In genomic region chr16:85251225-85251760, GRCh38 we compare ENCODE assay signal across 17 cellular contexts.
DNase-seq lines count a peak whose midpoint lies in the region; ATAC-seq, FAIRE-seq and TF ChIP-seq lines count a peak whose summit lies in the region.
"Had no signal": no experiment of that assay in that cellular context is flagged by ENCODE, and none has a peak within 500 bp of the region (broad histone marks: within the 10 kb centered on the region; RNA-seq: fewer than 3 reads in every experiment).

No MANE protein-coding gene starts in this region.

- H3K4me3 Mint-ChIP-seq in WTC11 = no peak overlapping the region
- no peak overlapping the region for H3K4me3 Mint-ChIP-seq in stimulated activated memory B cell treated with anti-CD40 and anti-IgM and Interleukin-4, amounts not matched to agents 10 μg/mL and 1 μg/mL and 100 μg/mL, for 72 hours
- H3K4me3 Mint-ChIP-seq in activated T-helper 1 cell treated with anti-CD3 and anti-CD28 coated beads, Interleukin-12 subunit alpha, Interleukin-12 subunit beta, Interleukin-2, Interleukin-4 antibody, amounts not matched to agents 30 ng/mL and 10 ng/mL and 1 ng/mL, durations not matched to agents 14 hours and 24 hours and 36 hours = no peak overlapping the region
- H3K4me3 Mint-ChIP-seq: CD8-positive, alpha-beta T cell had no signal

- TF ChIP-seq CTCF in WTC11 (IDR thresholded peaks at IDR 0.05) (no peak), HepG2 (CRISPR knock-in tag; IDR thresholded peaks at IDR 0.05) (no peak)

- no peaks in the 10 kb centered on the region for H3K27me3 ChIP-seq in BLaER1
- H3K27me3 ChIP-seq in HepG2 (ENCODE audit: control insufficient read depth in 1 of 2, insufficient read depth in 2 of 2, low read length in 2 of 2) = no peaks in the 10 kb centered on the region; a peak in 1 of 5 replicates

- peaks cover 3% of the 10 kb centered on the region for H3K4me1 Mint-ChIP-seq in WTC11
- no peaks in the 10 kb centered on the region for H3K4me1 Mint-ChIP-seq in stimulated activated memory B cell treated with anti-CD40 and anti-IgM and Interleukin-4, amounts not matched to agents 10 μg/mL and 1 μg/mL and 100 μg/mL, for 72 hours
- no peaks in the 10 kb centered on the region for H3K4me1 Mint-ChIP-seq in activated T-helper 1 cell treated with anti-CD3 and anti-CD28 coated beads, Interleukin-12 subunit alpha, Interleukin-12 subunit beta, Interleukin-2, Interleukin-4 antibody, amounts not matched to agents 30 ng/mL and 10 ng/mL and 1 ng/mL, durations not matched to agents 14 hours and 24 hours and 36 hours (ENCODE audit: low read depth)

- no peak for ATAC-seq in WTC11
- no peak for ATAC-seq in HepG2
- peak; percentile 5 for ATAC-seq in stimulated activated memory B cell treated with anti-CD40 and anti-IgM and Interleukin-4, amounts not matched to agents 10 μg/mL and 1 μg/mL and 100 μg/mL, for 72 hours
- no peak for ATAC-seq in HG03159 (IDR thresholded peaks at IDR 0.05; ENCODE audit: unreplicated experiment)
- ATAC-seq: CD8-positive, alpha-beta T cell; HCT116; K562 had no signal

- in situ Hi-C loops in HepG2 (cut with HindIII; ENCODE audit: extremely low pct_ligation_motif_present, low pct_unique_long_range_greater_than_20kb) = no loop called here

- H3K36me3 Mint-ChIP-seq in WTC11 = no peaks in the 10 kb centered on the region
- H3K36me3 Mint-ChIP-seq in stimulated activated memory B cell treated with anti-CD40 and anti-IgM and Interleukin-4, amounts not matched to agents 10 μg/mL and 1 μg/mL and 100 μg/mL, for 72 hours = no peaks in the 10 kb centered on the region
- H3K36me3 Mint-ChIP-seq in activated T-helper 1 cell treated with anti-CD3 and anti-CD28 coated beads, Interleukin-12 subunit alpha, Interleukin-12 subunit beta, Interleukin-2, Interleukin-4 antibody, amounts not matched to agents 30 ng/mL and 10 ng/mL and 1 ng/mL, durations not matched to agents 14 hours and 24 hours and 36 hours (ENCODE audit: low read depth) = no peaks in the 10 kb centered on the region
- H3K36me3 Mint-ChIP-seq: CD8-positive, alpha-beta T cell had no signal

- H3K27ac ChIP-seq in BLaER1 (peak overlapping the region; percentile 57), HepG2 (ENCODE audit: extremely low read length, insufficient read depth, low read length) (no peak overlapping the region)
- H3K27ac ChIP-seq: C4-2B had no signal

- FAIRE-seq in HepG2 (lab: Jason Lieb, UNC) = no peak
- FAIRE-seq: D721Med had no signal

- 0 out of 2 replicates have a peak overlapping the region, but pooled peaks have one; percentile 23 for H3K27ac Mint-ChIP-seq in WTC11
- no peak overlapping the region for H3K27ac Mint-ChIP-seq in stimulated activated memory B cell treated with anti-CD40 and anti-IgM and Interleukin-4, amounts not matched to agents 10 μg/mL and 1 μg/mL and 100 μg/mL, for 72 hours
- H3K27ac Mint-ChIP-seq in activated T-helper 1 cell treated with anti-CD3 and anti-CD28 coated beads, Interleukin-12 subunit alpha, Interleukin-12 subunit beta, Interleukin-2, Interleukin-4 antibody, amounts not matched to agents 30 ng/mL and 10 ng/mL and 1 ng/mL, durations not matched to agents 14 hours and 24 hours and 36 hours = no peak overlapping the region
- H3K27ac Mint-ChIP-seq: CD8-positive, alpha-beta T cell had no signal

- H3K4me2 ChIP-seq in BLaER1 (peak overlapping the region; percentile 89), HepG2 (ENCODE audit: low read depth, low read length) (no peak overlapping the region)

- 81% methylated on average over 11 of the region's 21 CpGs for WGBS in HepG2 (ENCODE audit: low lambda C conversion rate)

- H3K9ac ChIP-seq in BLaER1 = 0 out of 2 replicates have a peak overlapping the region, but pooled peaks have one; percentile 4
- H3K9ac ChIP-seq in HepG2 (ENCODE audit: insufficient read depth, low read depth, low read length) = no peak overlapping the region

- no TSS peak for BruUV-seq in HepG2 (replicated peaks; lab: Mats Ljungman, UMichigan)

- no peaks in the 10 kb centered on the region; the same call in 1 of the 2 replicates for H3K27me3 Mint-ChIP-seq in WTC11 (ENCODE audit: low read depth)
- H3K27me3 Mint-ChIP-seq in stimulated activated memory B cell treated with anti-CD40 and anti-IgM and Interleukin-4, amounts not matched to agents 10 μg/mL and 1 μg/mL and 100 μg/mL, for 72 hours = peaks cover 49% of the 10 kb centered on the region
- H3K27me3 Mint-ChIP-seq in activated T-helper 1 cell treated with anti-CD3 and anti-CD28 coated beads, Interleukin-12 subunit alpha, Interleukin-12 subunit beta, Interleukin-2, Interleukin-4 antibody, amounts not matched to agents 30 ng/mL and 10 ng/mL and 1 ng/mL, durations not matched to agents 14 hours and 24 hours and 36 hours (ENCODE audit: insufficient read depth) = peaks cover 2% of the 10 kb centered on the region

- H2AFZ ChIP-seq in HepG2 (ENCODE audit: low read length) = no peak overlapping the region

- POLR2A ChIA-PET in WTC11 (lab: Charles Lee) (no interaction called here), HepG2 (lab: Yijun Ruan, JAX) (no interaction called here)

- CTCF ChIA-PET in WTC11 (lab: Charles Lee) (interaction anchor here (0.6 to 4.3 kb wide), 7 partner anchors 11 to 136 kb away, joined by 3 to 41 read pairs (median 14); no protein-coding TSS in a partner anchor), HepG2 (lab: Yijun Ruan, JAX; ENCODE audit: low intra/inter-chr PET ratio, low total read pairs) (no interaction called here)

- H3K4me3 ChIP-seq in BLaER1 (no peak overlapping the region), HepG2 (replicated peaks in 1 of 3; ENCODE audit: insufficient read depth in 1 of 3, low read depth in 2 of 3, low read length in 3 of 3) (no peak overlapping the region)
- H3K4me3 ChIP-seq: K562 had no signal

- TF ChIP-seq EP300 in HepG2 (IDR thresholded peaks at IDR 0.05; ENCODE audit: low read depth in 2 of 2, low read length in 2 of 2) = no peak
- TF ChIP-seq EP300 in HepG2 (CRISPR knock-in tag; IDR thresholded peaks at IDR 0.05; ENCODE audit: borderline replicate concordance) = no peak

- H3K36me3 ChIP-seq in BLaER1 (no peaks in the 10 kb centered on the region), HepG2 (replicated peaks in 1 of 2; ENCODE audit: control insufficient read depth in 1 of 2, insufficient read depth in 2 of 2, low read length in 2 of 2) (no peaks in the 10 kb centered on the region)

- TF ChIP-seq POLR2A in HepG2 (IDR thresholded peaks at IDR 0.05; ENCODE audit: insufficient read depth in 1 of 2, low read depth in 2 of 2, low read length in 2 of 2) = no peak

- no peaks in the 10 kb centered on the region for H3K79me2 ChIP-seq in HepG2 (ENCODE audit: insufficient read depth, low read length)

- H3K9me3 Mint-ChIP-seq in WTC11 = no peaks in the 10 kb centered on the region
- H3K9me3 Mint-ChIP-seq in stimulated activated memory B cell treated with anti-CD40 and anti-IgM and Interleukin-4, amounts not matched to agents 10 μg/mL and 1 μg/mL and 100 μg/mL, for 72 hours = no peaks in the 10 kb centered on the region
- no peaks in the 10 kb centered on the region for H3K9me3 Mint-ChIP-seq in activated T-helper 1 cell treated with anti-CD3 and anti-CD28 coated beads, Interleukin-12 subunit alpha, Interleukin-12 subunit beta, Interleukin-2, Interleukin-4 antibody, amounts not matched to agents 30 ng/mL and 10 ng/mL and 1 ng/mL, durations not matched to agents 14 hours and 24 hours and 36 hours
- H3K9me3 Mint-ChIP-seq: CD8-positive, alpha-beta T cell had no signal

- no peaks in the 10 kb centered on the region for H3K9me3 ChIP-seq in BLaER1
- H3K9me3 ChIP-seq in HepG2 (ENCODE audit: low read length) = no peaks in the 10 kb centered on the region

- H4K20me1 ChIP-seq in BLaER1 (no peaks in the 10 kb centered on the region), HepG2 (ENCODE audit: insufficient read depth, low read length) (peaks cover 6% of the 10 kb centered on the region; the same call in 1 of the 2 replicates)

- DNase-seq in WTC11 (ENCODE audit: low spot score) (no peak), HepG2 (ENCODE audit: low spot score) (no peak), NCI-H1694 (lab: John Stamatoyannopoulos, UW) (no peak)
- DNase-seq in activated T-helper 1 cell treated with anti-CD3 and anti-CD28 coated beads, Interleukin-12 subunit alpha, Interleukin-12 subunit beta, Interleukin-2, Interleukin-4 antibody, amounts not matched to agents 30 ng/mL and 10 ng/mL and 1 ng/mL, durations not matched to agents 14 hours and 24 hours and 36 hours (ENCODE audit: low spot score) = no peak
- DNase-seq: ACHN; CD8-positive, alpha-beta T cell; COR-L47; DMS53; GF-D8; Karpas-422 had no signal

- no peak for TF ChIP-seq RAD21 in HepG2 (CRISPR knock-in tag; IDR thresholded peaks at IDR 0.05)

- peaks cover 94% of the 10 kb centered on the region for H3K4me1 ChIP-seq in BLaER1
- H3K4me1 ChIP-seq in HepG2 (ENCODE audit: insufficient read depth, low read length) = peaks cover 6% of the 10 kb centered on the region

- intact Hi-C loops in HepG2 (cut with micrococcal nuclease; ENCODE audit: unreplicated experiment) = no loop called here
- intact Hi-C loops in activated T-helper 1 cell treated with anti-CD3 and anti-CD28 coated beads, Interleukin-12 subunit alpha, Interleukin-12 subunit beta, Interleukin-2, Interleukin-4 antibody, amounts not matched to agents 30 ng/mL and 10 ng/mL and 1 ng/mL, durations not matched to agents 14 hours and 24 hours and 36 hours (cut with micrococcal nuclease) = no loop called here

TF ChIP-seq in WTC11, 78 proteins besides CTCF, POLR2A, EP300 and RAD21 (continues in another document):
- TF ChIP-seq MLX (CRISPR knock-in tag; IDR thresholded peaks at IDR 0.05) (no peak), MXD4 (CRISPR knock-in tag; IDR thresholded peaks at IDR 0.05; ENCODE audit: borderline replicate concordance) (no peak)

TF ChIP-seq in HepG2, 621 proteins besides CTCF, POLR2A, EP300 and RAD21:
- TF ChIP-seq HNF1B (CRISPR knock-in tag; IDR thresholded peaks at IDR 0.05) (no peak), ZNF768 (CRISPR knock-in tag; IDR thresholded peaks at IDR 0.05) (peak; percentile 30; the same call in 1 of the 2 replicates)
